ENCODE assay signal across 1 cellular context in the genomic region with DNA sequence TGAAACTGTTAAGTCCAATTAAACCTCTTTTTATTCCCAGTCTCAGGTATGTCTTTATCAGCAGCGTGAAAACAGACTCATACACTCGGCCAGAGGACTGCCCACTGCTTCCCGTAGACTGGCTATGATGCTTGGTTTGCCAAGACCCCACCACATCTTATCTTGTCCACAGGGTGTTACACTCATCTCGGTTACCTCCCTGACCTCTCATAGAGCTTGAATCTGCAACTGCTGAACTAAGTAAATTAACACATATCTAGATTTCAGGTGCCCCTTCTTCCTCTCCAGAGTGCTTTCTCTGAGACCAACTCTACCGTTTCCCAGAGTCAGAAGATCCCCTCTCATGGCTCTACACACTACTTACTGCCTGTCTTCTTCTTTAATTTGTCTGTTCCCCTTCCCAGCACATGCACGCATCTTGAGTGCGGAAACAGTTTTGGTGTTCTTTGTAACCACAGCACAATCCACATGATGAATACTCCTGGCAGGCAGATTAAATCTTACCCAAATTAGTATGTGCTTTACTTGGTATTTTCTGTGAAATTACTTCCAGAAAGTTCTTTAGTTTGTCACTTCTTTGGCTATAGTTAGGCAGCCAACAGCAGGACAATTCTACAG.
TF ChIP-seq lines count a peak whose summit lies in the region.

No MANE protein-coding gene starts in this region.

TF ChIP-seq in IMR-90, 13 proteins besides CTCF, POLR2A, EP300 and RAD21:
- TF ChIP-seq MAZ (IDR thresholded peaks at IDR 0.05; ENCODE audit: borderline replicate concordance, low read depth, low read length) (no peak), BHLHE40 (IDR thresholded peaks at IDR 0.05; ENCODE audit: low read depth, low read length) (no peak), SMC3 (IDR thresholded peaks at IDR 0.05; ENCODE audit: low read depth, low read length) (no peak), RFX5 (IDR thresholded peaks at IDR 0.05; ENCODE audit: low read depth, low read length) (no peak), CEBPB (IDR thresholded peaks at IDR 0.05; ENCODE audit: low read depth, low read length) (no peak), RCOR1 (IDR thresholded peaks at IDR 0.05; ENCODE audit: insufficient replicate concordance, low read length) (no peak), NFE2L2 (IDR thresholded peaks at IDR 0.05; ENCODE audit: low read depth, low read length) (no peak), FOS (IDR thresholded peaks at IDR 0.05; ENCODE audit: low read depth, low read length) (no peak), MXI1 (IDR thresholded peaks at IDR 0.05; ENCODE audit: borderline replicate concordance, low read depth, low read length) (no peak), MAFK (IDR thresholded peaks at IDR 0.05; ENCODE audit: low read depth, low read length) (no peak), CHD1 (IDR thresholded peaks at IDR 0.05; ENCODE audit: low read depth, low read length) (no peak)
- TF ChIP-seq, protein P1, sequence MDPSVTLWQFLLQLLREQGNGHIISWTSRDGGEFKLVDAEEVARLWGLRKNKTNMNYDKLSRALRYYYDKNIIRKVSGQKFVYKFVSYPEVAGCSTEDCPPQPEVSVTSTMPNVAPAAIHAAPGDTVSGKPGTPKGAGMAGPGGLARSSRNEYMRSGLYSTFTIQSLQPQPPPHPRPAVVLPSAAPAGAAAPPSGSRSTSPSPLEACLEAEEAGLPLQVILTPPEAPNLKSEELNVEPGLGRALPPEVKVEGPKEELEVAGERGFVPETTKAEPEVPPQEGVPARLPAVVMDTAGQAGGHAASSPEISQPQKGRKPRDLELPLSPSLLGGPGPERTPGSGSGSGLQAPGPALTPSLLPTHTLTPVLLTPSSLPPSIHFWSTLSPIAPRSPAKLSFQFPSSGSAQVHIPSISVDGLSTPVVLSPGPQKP (IDR thresholded peaks at IDR 0.05; ENCODE audit: borderline replicate concordance, low read depth, low read length), result no peak
- TF ChIP-seq, protein P2, sequence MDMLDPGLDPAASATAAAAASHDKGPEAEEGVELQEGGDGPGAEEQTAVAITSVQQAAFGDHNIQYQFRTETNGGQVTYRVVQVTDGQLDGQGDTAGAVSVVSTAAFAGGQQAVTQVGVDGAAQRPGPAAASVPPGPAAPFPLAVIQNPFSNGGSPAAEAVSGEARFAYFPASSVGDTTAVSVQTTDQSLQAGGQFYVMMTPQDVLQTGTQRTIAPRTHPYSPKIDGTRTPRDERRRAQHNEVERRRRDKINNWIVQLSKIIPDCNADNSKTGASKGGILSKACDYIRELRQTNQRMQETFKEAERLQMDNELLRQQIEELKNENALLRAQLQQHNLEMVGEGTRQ (IDR thresholded peaks at IDR 0.05; ENCODE audit: low read depth, low read length), result no peak
TF ChIP-seq in IMR-90: peak in this region for 0.
